Comparison of ENCODE assay signal across 9 cellular contexts in genomic region chr7:138565451-138566114, GRCh38.
DNase-seq lines count a peak whose midpoint lies in the region; ATAC-seq, FAIRE-seq and TF ChIP-seq lines count a peak whose summit lies in the region.
"Had no signal": no experiment of that assay in that cellular context is flagged by ENCODE, and none has a peak within 500 bp of the region (broad histone marks: within the 10 kb centered on the region; RNA-seq: fewer than 3 reads in every experiment).

No MANE protein-coding gene starts in this region.

- peak overlapping the region in 3 of 4 donors; percentile 5 to 64 (median 49) for H3K27ac ChIP-seq in esophagus squamous epithelium
- H3K27ac ChIP-seq: SJSA1 had no signal

- TF ChIP-seq CTCF in esophagus squamous epithelium (IDR thresholded peaks at IDR 0.05), result no peak
- no peak for TF ChIP-seq CTCF in natural killer cell (IDR thresholded peaks at IDR 0.05)

- H3K9me3 Mint-ChIP-seq in natural killer cell, result peaks cover 8 to 27% of the 10 kb centered on the region in 2 donors

- DNase-seq in NCI-H146 (lab: John Stamatoyannopoulos, UW) (peak; percentile 1), NCI-H146 treated with DMSO at 0.1 percent for 48 hours (lab: John Stamatoyannopoulos, UW; ENCODE audit: unreplicated experiment) (no peak), RCC 7860 (ENCODE audit: low spot score) (peak; percentile 62), esophagus squamous epithelium (lab: John Stamatoyannopoulos, UW) (no peak), skeletal muscle cell (ENCODE audit: low read depth) (peak; percentile 68), natural killer cell (no peak), amniotic stem cell (lab: John Stamatoyannopoulos, UW) (no peak), pons (ENCODE audit: low spot score) (no peak)

- intact Hi-C loops in esophagus squamous epithelium (cut with DNase I) (no loop called here), natural killer cell (cut with micrococcal nuclease) (no loop called here)

- TF ChIP-seq POLR2A in esophagus squamous epithelium (IDR thresholded peaks at IDR 0.05), result no peak

- peaks cover 69% of the 10 kb centered on the region for H3K36me3 Mint-ChIP-seq in natural killer cell

- peaks cover 0 to 100% (median 0%) of the 10 kb centered on the region in 3 donors for H3K36me3 ChIP-seq in esophagus squamous epithelium

- peak; percentile 65 for FAIRE-seq in RCC 7860 (lab: Jason Lieb, UNC)

- peaks cover 0 to 58% (median 18%) of the 10 kb centered on the region in 3 donors for H3K9me3 ChIP-seq in esophagus squamous epithelium

- H3K4me3 ChIP-seq in esophagus squamous epithelium (no peak overlapping the region), skeletal muscle cell (ENCODE audit: low read depth, low read length) (no peak overlapping the region)
- H3K4me3 ChIP-seq: SJSA1 had no signal

- H3K4me1 Mint-ChIP-seq in natural killer cell, result no peaks in the 10 kb centered on the region

- peaks cover 0 to 25% (median 14%) of the 10 kb centered on the region in 3 donors for H3K4me1 ChIP-seq in esophagus squamous epithelium
- H3K4me1 ChIP-seq: SJSA1 had no signal

- no peak overlapping the region for H3K4me3 Mint-ChIP-seq in natural killer cell

- WGBS in esophagus squamous epithelium, 2 donors, result 90 to 95% methylated on average over 4 to 5 of the region's 8 CpGs

- no peaks in the 10 kb centered on the region for H3K27me3 Mint-ChIP-seq in natural killer cell (ENCODE audit: low read depth in 2 of 2)

- no peaks in the 10 kb centered on the region for H3K27me3 ChIP-seq in esophagus squamous epithelium
- H3K27me3 ChIP-seq: SJSA1 had no signal

- H3K27ac Mint-ChIP-seq in natural killer cell, result no peak overlapping the region

- ATAC-seq in natural killer cell, result no peak

Comparison
In these comparisons a context has a peak if more than half of its experiments do, and no peak if none do; other contexts are left out.
1. DNase-seq: peak in NCI-H146 (single experiment), RCC 7860 (single experiment) and skeletal muscle cell (single experiment); none in NCI-H146 treated with DMSO at 0.1 percent for 48 hours (single experiment), esophagus squamous epithelium (single experiment), natural killer cell (single experiment), amniotic stem cell (single experiment) and pons (single experiment).